26 cellular contexts compared by ENCODE assay signal in the genomic region with DNA sequence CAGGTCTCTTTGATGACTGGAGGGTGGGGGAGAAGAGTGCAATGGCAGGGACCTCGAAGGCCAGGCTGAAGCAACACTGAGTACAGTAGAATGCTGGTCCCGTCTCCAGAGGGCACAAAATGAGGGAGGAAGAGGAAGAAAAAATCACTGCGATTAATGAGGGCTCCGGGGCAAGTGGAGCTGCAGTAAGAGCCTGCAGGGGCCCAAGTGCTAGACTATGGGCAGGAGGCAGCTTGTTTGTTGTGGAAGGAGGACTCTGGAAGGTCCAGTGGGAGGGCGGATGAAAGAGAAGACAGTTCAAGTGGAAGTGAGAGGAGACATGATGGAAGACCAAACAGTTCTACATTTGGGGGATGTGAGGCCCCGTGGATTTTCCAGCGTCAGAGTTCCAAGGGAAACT.
"Had no signal": no experiment of that assay in that cellular context is flagged by ENCODE, and none has a peak within 500 bp of the region (broad histone marks: within the 10 kb centered on the region; RNA-seq: fewer than 3 reads in every experiment).

No MANE protein-coding gene starts in this region.

- H3K36me3 ChIP-seq: transverse colon had no signal

- H3K4me3 ChIP-seq: psoas muscle, testis, transverse colon had no signal

- FAIRE-seq: colon, endometrium, frontal cortex, islet of Langerhans, urothelium cell line had no signal

- ATAC-seq: left cardiac atrium, left ventricle myocardium superior, psoas muscle had no signal

- DNase-seq: activated B cell treated with CpG ODN at 0.5 μM for 24 hours; activated CD4-positive, alpha-beta T cell treated with anti-CD3 and anti-CD28 coated beads for 4 hours; activated CD4-positive, alpha-beta T cell treated with anti-CD3 and anti-CD28 coated beads, Interleukin-2, amount 50 U/mL, for 4 hours; activated gamma-delta T cell; activated naive CD4-positive, alpha-beta T cell treated with anti-CD3 and anti-CD28 coated beads, Interleukin-2, amount 50 U/mL, for 16 hours; amniotic stem cell; dermis blood vessel endothelial cell; effector CD8-positive, alpha-beta T cell; glutamatergic neuron; left cardiac atrium; left ventricle myocardium superior; mammary epithelial cell; naive B cell; nephron progenitor cell; psoas muscle; stimulated activated naive CD4-positive, alpha-beta T cell; T-helper 1 cell; testis; transverse colon had no signal

- H3K9me3 ChIP-seq: psoas muscle, testis, transverse colon had no signal

- H2AFZ ChIP-seq: parathyroid adenoma had no signal

- H3K27me3 ChIP-seq: testis, transverse colon had no signal

- H3K27ac ChIP-seq: epithelial cell of prostate, testis, transverse colon had no signal

- H3K79me2 ChIP-seq: parathyroid adenoma had no signal

- H3K9ac ChIP-seq: parathyroid adenoma had no signal
